In the genomic region with DNA sequence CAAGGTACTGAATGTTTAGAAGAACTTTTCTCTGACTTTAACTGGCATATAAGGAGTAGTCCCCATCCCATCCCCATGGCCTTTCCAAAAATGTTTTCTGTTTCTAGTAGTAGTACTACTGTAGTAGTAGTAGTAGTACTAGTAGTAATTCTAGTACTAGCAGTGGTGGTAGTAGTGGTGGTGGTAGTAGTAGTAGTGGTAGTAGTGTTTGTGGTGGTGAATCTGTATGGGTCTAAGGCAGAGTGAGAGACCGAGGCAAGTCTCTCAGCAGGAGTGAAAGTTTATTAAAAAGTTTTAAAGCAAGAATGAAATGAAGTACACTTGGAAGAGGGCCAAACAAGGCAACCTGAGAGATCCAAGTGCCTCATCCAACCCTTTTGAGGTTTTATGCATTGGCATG, we compare ENCODE assay signal across 19 cellular contexts. TPM values are rescaled to one million over a fixed set of nuclear protein-coding genes. Genes with fewer than 3 reads are reported as not detected.
DNase-seq lines count a peak whose midpoint lies in the region; ATAC-seq, FAIRE-seq and TF ChIP-seq lines count a peak whose summit lies in the region.
"Had no signal": no experiment of that assay in that cellular context is flagged by ENCODE, and none has a peak within 500 bp of the region (broad histone marks: within the 10 kb centered on the region; RNA-seq: fewer than 3 reads in every experiment).

No MANE protein-coding gene starts in this region.

- dilution Hi-C loops in IMR-90 (cut with HindIII; ENCODE audit: low sequenced_read_pairs, unreplicated experiment), result no loop called here

- no peaks in the 10 kb centered on the region for H3K4me1 ChIP-seq in IMR-90 (ENCODE audit: control insufficient read depth, insufficient read depth, low read length)

- WGBS in IMR-90 (ENCODE audit: extremely low coverage in 2 of 2, insufficient read length in 1 of 2), 2 experiments, result 83% methylated on average over 1 of the region's 1 CpG; no CpG with 5 or more reads in 1 of the 2 experiments

- intact Hi-C loops in activated CD8-positive, alpha-beta T cell treated with anti-CD3 and anti-CD28 coated beads for 36 hours (cut with micrococcal nuclease), result no loop called here
- intact Hi-C loops in IMR-90 (cut with micrococcal nuclease), result no loop called here
- intact Hi-C loops in activated T-helper 1 cell treated with anti-CD3 and anti-CD28 coated beads, Interleukin-12 subunit alpha, Interleukin-12 subunit beta, Interleukin-2, Interleukin-4 antibody, amounts not matched to agents 30 ng/mL and 10 ng/mL and 1 ng/mL, durations not matched to agents 14 hours and 24 hours and 36 hours (cut with micrococcal nuclease), result no loop called here

- H3K9me1 ChIP-seq in IMR-90 (ENCODE audit: insufficient read depth, low read length), result no peaks in the 10 kb centered on the region

- H3K9me3 ChIP-seq in IMR-90 (ENCODE audit: control insufficient read depth, insufficient read depth, low read length), result peaks cover 8% of the 10 kb centered on the region; the same call in 1 of the 2 replicates

- H2AFZ ChIP-seq in IMR-90 (replicated peaks; ENCODE audit: low read length, poor library complexity), result no peak overlapping the region
- H2AFZ ChIP-seq: GM23248 had no signal

- H2AK5ac ChIP-seq in IMR-90 (ENCODE audit: low read depth, low read length), result no peak overlapping the region

- H3K9me3 Mint-ChIP-seq in activated CD8-positive, alpha-beta T cell treated with anti-CD3 and anti-CD28 coated beads for 36 hours, result peaks cover 13% of the 10 kb centered on the region
- H3K9me3 Mint-ChIP-seq in activated CD8-positive, alpha-beta T cell treated with anti-CD3 and anti-CD28 coated beads, Interleukin-2, amount 10 ng/mL, durations not matched to agents 7 days and 5 days (ENCODE audit: insufficient read depth), result no peaks in the 10 kb centered on the region
- H3K9me3 Mint-ChIP-seq in T-helper 2 cell treated with Interferon-gamma antibody and Interleukin-4, amounts not matched to agents 5 μg/mL and 100 μg/mL, for 36 hours, result peaks cover 31% of the 10 kb centered on the region
- H3K9me3 Mint-ChIP-seq in activated T-helper 1 cell treated with anti-CD3 and anti-CD28 coated beads, Interleukin-12 subunit alpha, Interleukin-12 subunit beta, Interleukin-2, Interleukin-4 antibody, amounts not matched to agents 30 ng/mL and 10 ng/mL and 1 ng/mL, durations not matched to agents 14 hours and 24 hours and 36 hours, result peaks cover 20% of the 10 kb centered on the region

- FAIRE-seq in islet of Langerhans (lab: Jason Lieb, UNC), result peak; percentile 21
- FAIRE-seq: A204.1, D721Med, H54 had no signal

- H3K56ac ChIP-seq in IMR-90 (ENCODE audit: extremely low read depth, insufficient read depth, low read length), result no peak overlapping the region

- H4K20me1 ChIP-seq in IMR-90 (ENCODE audit: insufficient read depth, low read length), result no peaks in the 10 kb centered on the region

- H2AK9ac ChIP-seq in IMR-90 (replicated peaks; ENCODE audit: low read depth, low read length, poor library complexity), result no peak overlapping the region

- H3K27me3 Mint-ChIP-seq in activated CD8-positive, alpha-beta T cell treated with anti-CD3 and anti-CD28 coated beads for 36 hours, result no peaks in the 10 kb centered on the region
- no peaks in the 10 kb centered on the region for H3K27me3 Mint-ChIP-seq in activated CD8-positive, alpha-beta T cell treated with anti-CD3 and anti-CD28 coated beads, Interleukin-2, amount 10 ng/mL, durations not matched to agents 7 days and 5 days (ENCODE audit: low read depth)
- no peaks in the 10 kb centered on the region for H3K27me3 Mint-ChIP-seq in T-helper 2 cell treated with Interferon-gamma antibody and Interleukin-4, amounts not matched to agents 5 μg/mL and 100 μg/mL, for 36 hours (ENCODE audit: low read depth)
- no peaks in the 10 kb centered on the region for H3K27me3 Mint-ChIP-seq in activated T-helper 1 cell treated with anti-CD3 and anti-CD28 coated beads, Interleukin-12 subunit alpha, Interleukin-12 subunit beta, Interleukin-2, Interleukin-4 antibody, amounts not matched to agents 30 ng/mL and 10 ng/mL and 1 ng/mL, durations not matched to agents 14 hours and 24 hours and 36 hours (ENCODE audit: insufficient read depth)

- POLR2A ChIA-PET in activated CD8-positive, alpha-beta T cell treated with anti-CD3 and anti-CD28 coated beads for 36 hours (lab: Charles Lee), result no interaction called here
- POLR2A ChIA-PET in activated CD8-positive, alpha-beta T cell treated with anti-CD3 and anti-CD28 coated beads, Interleukin-2, amount 10 ng/mL, durations not matched to agents 7 days and 5 days (lab: Charles Lee), result no interaction called here
- POLR2A ChIA-PET in IMR-90 (lab: Charles Lee; ENCODE audit: unreplicated experiment), result no interaction called here

- no peak overlapping the region for H4K8ac ChIP-seq in IMR-90 (ENCODE audit: low read depth in 2 of 2, low read length in 2 of 2)

- TF ChIP-seq POLR2A in IMR-90 (IDR thresholded peaks at IDR 0.05; ENCODE audit: low read depth, low read length), result no peak

- peaks cover 29% of the 10 kb centered on the region for H3K36me3 Mint-ChIP-seq in activated CD8-positive, alpha-beta T cell treated with anti-CD3 and anti-CD28 coated beads for 36 hours (ENCODE audit: low read depth)
- peaks cover 16% of the 10 kb centered on the region for H3K36me3 Mint-ChIP-seq in activated CD8-positive, alpha-beta T cell treated with anti-CD3 and anti-CD28 coated beads, Interleukin-2, amount 10 ng/mL, durations not matched to agents 7 days and 5 days (ENCODE audit: low read depth)
- H3K36me3 Mint-ChIP-seq in T-helper 2 cell treated with Interferon-gamma antibody and Interleukin-4, amounts not matched to agents 5 μg/mL and 100 μg/mL, for 36 hours (ENCODE audit: low read depth), result peaks cover 20% of the 10 kb centered on the region
- no peaks in the 10 kb centered on the region for H3K36me3 Mint-ChIP-seq in activated T-helper 1 cell treated with anti-CD3 and anti-CD28 coated beads, Interleukin-12 subunit alpha, Interleukin-12 subunit beta, Interleukin-2, Interleukin-4 antibody, amounts not matched to agents 30 ng/mL and 10 ng/mL and 1 ng/mL, durations not matched to agents 14 hours and 24 hours and 36 hours (ENCODE audit: low read depth)

- TF ChIP-seq RAD21 in IMR-90 (IDR thresholded peaks at IDR 0.05; ENCODE audit: low read length), result no peak

- H3K79me1 ChIP-seq in IMR-90 (ENCODE audit: low read depth in 1 of 2, low read length in 2 of 2), result no peaks in the 10 kb centered on the region

- H3K14ac ChIP-seq in IMR-90 (replicated peaks; ENCODE audit: low read depth, low read length), result no peak overlapping the region

- H3K27ac ChIP-seq in IMR-90 (ENCODE audit: insufficient read depth, low read length), result no peak overlapping the region
- H3K27ac ChIP-seq: GM23248 had no signal

- H3K18ac ChIP-seq in IMR-90 (ENCODE audit: low read depth, low read length), result no peak overlapping the region

- peak; percentile 51 for ATAC-seq in activated CD8-positive, alpha-beta T cell treated with anti-CD3 and anti-CD28 coated beads for 36 hours
- no peak for ATAC-seq in activated CD8-positive, alpha-beta T cell treated with anti-CD3 and anti-CD28 coated beads, Interleukin-2, amount 10 ng/mL, durations not matched to agents 7 days and 5 days
- no peak for ATAC-seq in IMR-90 (ENCODE audit: low read depth)
- ATAC-seq: CD8-positive, alpha-beta T cell; HCT116 had no signal

- no peak overlapping the region for H2BK120ac ChIP-seq in IMR-90 (ENCODE audit: low read depth, low read length)

- no peak overlapping the region for H4K5ac ChIP-seq in IMR-90 (ENCODE audit: low read depth, low read length)

- no peak for DNase-seq in activated CD8-positive, alpha-beta T cell treated with anti-CD3 and anti-CD28 coated beads for 36 hours
- DNase-seq in activated CD8-positive, alpha-beta T cell treated with anti-CD3 and anti-CD28 coated beads, Interleukin-2, amount 10 ng/mL, durations not matched to agents 7 days and 5 days, result no peak
- DNase-seq in IMR-90 (peak; percentile 1), glomerular visceral epithelial cell (ENCODE audit: extremely low spot score) (no peak), NCI-H82 (lab: John Stamatoyannopoulos, UW) (no peak)
- DNase-seq in T-helper 2 cell treated with Interferon-gamma antibody and Interleukin-4, amounts not matched to agents 5 μg/mL and 100 μg/mL, for 36 hours (ENCODE audit: low spot score), result no peak
- DNase-seq in activated T-helper 1 cell treated with anti-CD3 and anti-CD28 coated beads, Interleukin-12 subunit alpha, Interleukin-12 subunit beta, Interleukin-2, Interleukin-4 antibody, amounts not matched to agents 30 ng/mL and 10 ng/mL and 1 ng/mL, durations not matched to agents 14 hours and 24 hours and 36 hours (ENCODE audit: low spot score), result no peak
- DNase-seq: CD8-positive, alpha-beta T cell; COR-L47; DMS53; GF-D8; GM23248 had no signal

- no peak overlapping the region for H3K27ac Mint-ChIP-seq in activated CD8-positive, alpha-beta T cell treated with anti-CD3 and anti-CD28 coated beads for 36 hours
- no peak overlapping the region for H3K27ac Mint-ChIP-seq in activated CD8-positive, alpha-beta T cell treated with anti-CD3 and anti-CD28 coated beads, Interleukin-2, amount 10 ng/mL, durations not matched to agents 7 days and 5 days
- peak overlapping the region; percentile 0 for H3K27ac Mint-ChIP-seq in T-helper 2 cell treated with Interferon-gamma antibody and Interleukin-4, amounts not matched to agents 5 μg/mL and 100 μg/mL, for 36 hours
- no peak overlapping the region for H3K27ac Mint-ChIP-seq in activated T-helper 1 cell treated with anti-CD3 and anti-CD28 coated beads, Interleukin-12 subunit alpha, Interleukin-12 subunit beta, Interleukin-2, Interleukin-4 antibody, amounts not matched to agents 30 ng/mL and 10 ng/mL and 1 ng/mL, durations not matched to agents 14 hours and 24 hours and 36 hours
- H3K27ac Mint-ChIP-seq: CD14-positive monocyte; CD8-positive, alpha-beta T cell had no signal

- H3K4me1 Mint-ChIP-seq in activated CD8-positive, alpha-beta T cell treated with anti-CD3 and anti-CD28 coated beads for 36 hours (ENCODE audit: low read depth), result peaks cover 9% of the 10 kb centered on the region
- peaks cover 5% of the 10 kb centered on the region for H3K4me1 Mint-ChIP-seq in activated CD8-positive, alpha-beta T cell treated with anti-CD3 and anti-CD28 coated beads, Interleukin-2, amount 10 ng/mL, durations not matched to agents 7 days and 5 days (ENCODE audit: low read depth)
- peaks cover 19% of the 10 kb centered on the region for H3K4me1 Mint-ChIP-seq in T-helper 2 cell treated with Interferon-gamma antibody and Interleukin-4, amounts not matched to agents 5 μg/mL and 100 μg/mL, for 36 hours (ENCODE audit: low read depth)
- no peaks in the 10 kb centered on the region for H3K4me1 Mint-ChIP-seq in activated T-helper 1 cell treated with anti-CD3 and anti-CD28 coated beads, Interleukin-12 subunit alpha, Interleukin-12 subunit beta, Interleukin-2, Interleukin-4 antibody, amounts not matched to agents 30 ng/mL and 10 ng/mL and 1 ng/mL, durations not matched to agents 14 hours and 24 hours and 36 hours (ENCODE audit: low read depth)

- no peak overlapping the region for H2BK15ac ChIP-seq in IMR-90 (ENCODE audit: low read depth, low read length)

- no peak overlapping the region for H3K4me3 ChIP-seq in IMR-90 (ENCODE audit: insufficient read depth, low read depth, low read length)
- H3K4me3 ChIP-seq: GM23248 had no signal

- no peak overlapping the region for H2BK20ac ChIP-seq in IMR-90 (ENCODE audit: low read depth, low read length)

- H3K4ac ChIP-seq in IMR-90 (ENCODE audit: low read depth, low read length), result no peak overlapping the region

- no peaks in the 10 kb centered on the region for H3K27me3 ChIP-seq in IMR-90 (ENCODE audit: control insufficient read depth, insufficient read depth, low read length)

- H3K23ac ChIP-seq in IMR-90 (ENCODE audit: low read depth, low read length), result no peak overlapping the region

- no peak for TF ChIP-seq CTCF in activated CD8-positive, alpha-beta T cell treated with anti-CD3 and anti-CD28 coated beads for 36 hours (IDR thresholded peaks at IDR 0.05)
- no peak for TF ChIP-seq CTCF in IMR-90 (conservative IDR thresholded peaks at IDR 0.05; ENCODE audit: low read depth, low read length)

- H3K9ac ChIP-seq in IMR-90 (ENCODE audit: low read depth, low read length), result no peak overlapping the region
- H3K9ac ChIP-seq: GM23248 had no signal

- H3K4me2 ChIP-seq in IMR-90 (ENCODE audit: low read depth, low read length), result no peak overlapping the region

- BruUV-seq in IMR-90 (replicated peaks; lab: Mats Ljungman, UMichigan), result no TSS peak

- in situ Hi-C loops in IMR-90 (cut with MboI; ENCODE audit: low sequenced_read_pairs), result no loop called here

- no peak overlapping the region for H4K91ac ChIP-seq in IMR-90 (ENCODE audit: insufficient read depth, low read depth, low read length)

- no peak overlapping the region for H2BK5ac ChIP-seq in IMR-90 (ENCODE audit: low read depth, low read length, poor library complexity, severe bottlenecking)

- H3K4me3 Mint-ChIP-seq in activated CD8-positive, alpha-beta T cell treated with anti-CD3 and anti-CD28 coated beads for 36 hours, result no peak overlapping the region
- H3K4me3 Mint-ChIP-seq in activated CD8-positive, alpha-beta T cell treated with anti-CD3 and anti-CD28 coated beads, Interleukin-2, amount 10 ng/mL, durations not matched to agents 7 days and 5 days, result no peak overlapping the region
- no peak overlapping the region for H3K4me3 Mint-ChIP-seq in T-helper 2 cell treated with Interferon-gamma antibody and Interleukin-4, amounts not matched to agents 5 μg/mL and 100 μg/mL, for 36 hours
- no peak overlapping the region for H3K4me3 Mint-ChIP-seq in activated T-helper 1 cell treated with anti-CD3 and anti-CD28 coated beads, Interleukin-12 subunit alpha, Interleukin-12 subunit beta, Interleukin-2, Interleukin-4 antibody, amounts not matched to agents 30 ng/mL and 10 ng/mL and 1 ng/mL, durations not matched to agents 14 hours and 24 hours and 36 hours
- H3K4me3 Mint-ChIP-seq: CD14-positive monocyte; CD8-positive, alpha-beta T cell had no signal

- peaks cover 4% of the 10 kb centered on the region for H3K36me3 ChIP-seq in IMR-90 (ENCODE audit: control insufficient read depth, insufficient read depth, low read length)

- CTCF ChIA-PET in activated CD8-positive, alpha-beta T cell treated with anti-CD3 and anti-CD28 coated beads for 36 hours (lab: Charles Lee), result interaction anchor here (3.0 kb wide), 1 partner anchor 12 kb away, joined by 16 read pairs; no protein-coding TSS in a partner anchor
- CTCF ChIA-PET in activated CD8-positive, alpha-beta T cell treated with anti-CD3 and anti-CD28 coated beads, Interleukin-2, amount 10 ng/mL, durations not matched to agents 7 days and 5 days (lab: Charles Lee), result no interaction called here
- CTCF ChIA-PET in IMR-90 (lab: Yijun Ruan, JAX), result no interaction called here

RNA-seq across cellular contexts. Expression of gene FOXN4, which starts 58.6 kb away (rescaled TPM):
- not detected for total RNA-seq in activated CD8-positive, alpha-beta T cell treated with anti-CD3 and anti-CD28 coated beads for 36 hours
- total RNA-seq in activated CD8-positive, alpha-beta T cell treated with anti-CD3 and anti-CD28 coated beads, Interleukin-2, amount 10 ng/mL, durations not matched to agents 7 days and 5 days, result not detected
- total RNA-seq in IMR-90 (2012; rRNA removed), result not detected in 2 replicates
- not detected in 2 replicates for polyA plus RNA-seq in IMR-90 (2012; rRNA removed)
- polyA plus RNA-seq in IMR-90 (2012; cell fraction: cytosol; rRNA removed), result not detected in 2 replicates
- polyA plus RNA-seq in IMR-90 (2012; cell fraction: nucleus; rRNA removed; ENCODE audit: low replicate concordance), result not detected in 2 replicates
- not detected in 2 replicates for total RNA-seq in activated T-helper 1 cell treated with anti-CD3 and anti-CD28 coated beads, Interleukin-12 subunit alpha, Interleukin-12 subunit beta, Interleukin-2, Interleukin-4 antibody, amounts not matched to agents 30 ng/mL and 10 ng/mL and 1 ng/mL, durations not matched to agents 14 hours and 24 hours and 36 hours
- total RNA-seq: CD8-positive, alpha-beta T cell; GM23248 had no signal
- polyA plus RNA-seq: BJ, CD14-positive monocyte, GM23248 had no signal
